26 cellular contexts compared by ENCODE assay signal in genomic region chr1:186275818-186276217, GRCh38. TPM values are rescaled to one million over a fixed set of nuclear protein-coding genes. Genes with fewer than 3 reads are reported as not detected.
A peak's percentile ranks its signal among the peaks of the same experiment; 100 is the strongest.
DNase-seq lines count a peak whose midpoint lies in the region; FAIRE-seq and TF ChIP-seq lines count a peak whose summit lies in the region.
"Had no signal": no experiment of that assay in that cellular context is flagged by ENCODE, and none has a peak within 500 bp of the region (broad histone marks: within the 10 kb centered on the region; RNA-seq: fewer than 3 reads in every experiment).

No MANE protein-coding gene starts in this region.

- H3K9me3 Mint-ChIP-seq in activated naive CD4-positive, alpha-beta T cell treated with anti-CD3 and anti-CD28 coated beads for 36 hours = no peaks in the 10 kb centered on the region
- H3K9me3 Mint-ChIP-seq in activated naive CD4-positive, alpha-beta T cell treated with anti-CD3 and anti-CD28 coated beads, Interleukin-2, amount 10 ng/mL, durations not matched to agents 7 days and 5 days = no peaks in the 10 kb centered on the region
- no peaks in the 10 kb centered on the region for H3K9me3 Mint-ChIP-seq in type B pancreatic cell
- H3K9me3 Mint-ChIP-seq: CD14-positive monocyte; CD8-positive, alpha-beta memory T cell had no signal

- TF ChIP-seq CTCF in fibroblast of mammary gland (conservative IDR thresholded peaks at IDR 0.05; ENCODE audit: control insufficient read depth, insufficient read depth, low read depth, low read length) (no peak), type B pancreatic cell (conservative IDR thresholded peaks at IDR 0.05) (no peak)

- no peak overlapping the region for H2BK5ac ChIP-seq in trophoblast cell (ENCODE audit: low read depth, low read length, poor library complexity)

- no peaks in the 10 kb centered on the region for H3K9me2 ChIP-seq in GM23248 (ENCODE audit: insufficient read depth)

- intact Hi-C loops in activated naive CD4-positive, alpha-beta T cell treated with anti-CD3 and anti-CD28 coated beads for 36 hours (cut with micrococcal nuclease) = no loop called here
- intact Hi-C loops in posterior vena cava (cut with DNase I) = no loop called here

- H3K4me2 ChIP-seq in GM23248 (ENCODE audit: unreplicated experiment) (no peak overlapping the region), trophoblast cell (ENCODE audit: low read length) (no peak overlapping the region)

- H3K4me3 ChIP-seq in GM23248 (no peak overlapping the region), fibroblast of mammary gland (ENCODE audit: control insufficient read depth, low read depth, low read length) (no peak overlapping the region), trophoblast cell (ENCODE audit: low read depth, low read length) (no peak overlapping the region)
- H3K4me3 ChIP-seq: SJCRH30 had no signal

- no peaks in the 10 kb centered on the region for H3K79me2 ChIP-seq in GM23248 (ENCODE audit: insufficient read depth)
- no peaks in the 10 kb centered on the region for H3K79me2 ChIP-seq in trophoblast cell (ENCODE audit: control insufficient read depth, insufficient read depth, low read length, poor library complexity)

- H3F3A ChIP-seq in GM23248 (ENCODE audit: insufficient read depth) = no peaks in the 10 kb centered on the region

- no peak overlapping the region for H3K27ac ChIP-seq in GM23248
- no peak overlapping the region for H3K27ac ChIP-seq in trophoblast cell (ENCODE audit: low read depth, low read length)
- H3K27ac ChIP-seq: HL-60, SJCRH30 had no signal

- H3K36me3 Mint-ChIP-seq in activated naive CD4-positive, alpha-beta T cell treated with anti-CD3 and anti-CD28 coated beads for 36 hours (ENCODE audit: low read depth) = no peaks in the 10 kb centered on the region
- no peaks in the 10 kb centered on the region for H3K36me3 Mint-ChIP-seq in activated naive CD4-positive, alpha-beta T cell treated with anti-CD3 and anti-CD28 coated beads, Interleukin-2, amount 10 ng/mL, durations not matched to agents 7 days and 5 days
- no peaks in the 10 kb centered on the region for H3K36me3 Mint-ChIP-seq in type B pancreatic cell
- H3K36me3 Mint-ChIP-seq: CD14-positive monocyte; CD8-positive, alpha-beta memory T cell had no signal

- no peaks in the 10 kb centered on the region for H3K27me3 Mint-ChIP-seq in activated naive CD4-positive, alpha-beta T cell treated with anti-CD3 and anti-CD28 coated beads for 36 hours (ENCODE audit: low read depth)
- peaks cover 3% of the 10 kb centered on the region for H3K27me3 Mint-ChIP-seq in activated naive CD4-positive, alpha-beta T cell treated with anti-CD3 and anti-CD28 coated beads, Interleukin-2, amount 10 ng/mL, durations not matched to agents 7 days and 5 days
- H3K27me3 Mint-ChIP-seq in type B pancreatic cell = no peaks in the 10 kb centered on the region

- H3K9me3 ChIP-seq in GM23248 (ENCODE audit: low read depth) (no peaks in the 10 kb centered on the region), trophoblast cell (ENCODE audit: insufficient read depth, low read depth, low read length) (no peaks in the 10 kb centered on the region)
- H3K9me3 ChIP-seq: BE2C, SJCRH30 had no signal

- no peak overlapping the region for H3K14ac ChIP-seq in trophoblast cell (ENCODE audit: low read length)

- peak overlapping the region; percentile 51 for H3K27ac Mint-ChIP-seq in activated naive CD4-positive, alpha-beta T cell treated with anti-CD3 and anti-CD28 coated beads for 36 hours
- no peak overlapping the region for H3K27ac Mint-ChIP-seq in activated naive CD4-positive, alpha-beta T cell treated with anti-CD3 and anti-CD28 coated beads, Interleukin-2, amount 10 ng/mL, durations not matched to agents 7 days and 5 days
- peak overlapping the region; percentile 11 for H3K27ac Mint-ChIP-seq in type B pancreatic cell
- H3K27ac Mint-ChIP-seq: CD8-positive, alpha-beta memory T cell had no signal

- 22 to 24% methylated on average over 2 of the region's 2 CpGs for WGBS in GM23248 (ENCODE audit: low coverage in 1 of 2, low lambda C conversion rate in 2 of 2, missing lambda C conversion rate in 2 of 2), 2 experiments
- no CpG with 5 or more reads among the region's 2 CpGs for WGBS in trophoblast cell (ENCODE audit: extremely low coverage, insufficient coverage, insufficient read length)

- no peak overlapping the region for H4K12ac ChIP-seq in trophoblast cell (ENCODE audit: low read depth, low read length)

- no peak overlapping the region for H3K23ac ChIP-seq in trophoblast cell (ENCODE audit: low read length)

- H2AFZ ChIP-seq in GM23248 (peak overlapping the region; percentile 72), trophoblast cell (ENCODE audit: insufficient read depth, low read length, poor library complexity) (no peak overlapping the region)

- H4K20me1 ChIP-seq in GM23248 (ENCODE audit: insufficient read depth) = no peaks in the 10 kb centered on the region

- DNase-seq in activated naive CD4-positive, alpha-beta T cell treated with anti-CD3 and anti-CD28 coated beads for 36 hours = no peak
- DNase-seq in activated naive CD4-positive, alpha-beta T cell treated with anti-CD3 and anti-CD28 coated beads, Interleukin-2, amount 10 ng/mL, durations not matched to agents 7 days and 5 days = no peak
- DNase-seq in GM23248 (peak; percentile 32), fibroblast of mammary gland (ENCODE audit: low read depth) (peak; percentile 30), type B pancreatic cell (ENCODE audit: extremely low spot score, unreplicated experiment) (no peak), trophoblast cell (no peak), posterior vena cava (ENCODE audit: low spot score) (no peak), RCC 7860 (ENCODE audit: low spot score) (no peak)
- DNase-seq: BE2C; CD8-positive, alpha-beta memory T cell; DMS79 treated with DMSO at 0.1 percent for 48 hours; GF-D8; NCI-H1092 treated with DMSO at 0.1 percent for 48 hours; NCI-H1436 treated with DMSO at 0.1 percent for 48 hours; NCI-H187 treated with DMSO at 0.1 percent for 48 hours; NCI-H2107; NCI-H524; NCI-H774; PC-3; SJCRH30 had no signal

- H3K4me1 ChIP-seq in GM23248 (ENCODE audit: insufficient read depth) (no peaks in the 10 kb centered on the region), trophoblast cell (ENCODE audit: control insufficient read depth in 1 of 2, insufficient read depth in 2 of 2, low read length in 2 of 2) (no peaks in the 10 kb centered on the region)
- H3K4me1 ChIP-seq: BE2C, SJCRH30 had no signal

- H3K36me3 ChIP-seq in GM23248 (ENCODE audit: low read depth) (no peaks in the 10 kb centered on the region; the same call in 1 of the 2 replicates), trophoblast cell (ENCODE audit: control insufficient read depth in 1 of 2, insufficient read depth in 2 of 2, low read length in 2 of 2) (no peaks in the 10 kb centered on the region)
- H3K36me3 ChIP-seq: BE2C, SJCRH30 had no signal

- no peaks in the 10 kb centered on the region for H3K79me1 ChIP-seq in trophoblast cell (ENCODE audit: low read length)

- no peak overlapping the region for H2BK12ac ChIP-seq in trophoblast cell (ENCODE audit: low read length)

- H3K9ac ChIP-seq in GM23248 (no peak overlapping the region), trophoblast cell (ENCODE audit: low read length) (no peak overlapping the region)

- no peak overlapping the region for H3K18ac ChIP-seq in trophoblast cell (ENCODE audit: low read length)

- CTCF ChIA-PET in activated naive CD4-positive, alpha-beta T cell treated with anti-CD3 and anti-CD28 coated beads for 36 hours (lab: Charles Lee) = interaction anchor here (0.6 to 4.2 kb wide), 13 partner anchors 9 to 270 kb away, joined by 4 to 31 read pairs (median 5); partner anchors contain the start of genes ODR4, PRG4 and TPR
- CTCF ChIA-PET in activated naive CD4-positive, alpha-beta T cell treated with anti-CD3 and anti-CD28 coated beads, Interleukin-2, amount 10 ng/mL, durations not matched to agents 7 days and 5 days (lab: Charles Lee) = interaction anchor here (1.1 to 3.9 kb wide), 2 partner anchors 20 to 49 kb away, joined by 4 to 37 read pairs; no protein-coding TSS in a partner anchor

- no peak for FAIRE-seq in RCC 7860 (lab: Jason Lieb, UNC)
- FAIRE-seq: GM12892 had no signal

- H4K8ac ChIP-seq in trophoblast cell (ENCODE audit: low read depth, low read length) = no peak overlapping the region

- no peak overlapping the region for H4K91ac ChIP-seq in trophoblast cell (ENCODE audit: low read depth, low read length)

- H2BK120ac ChIP-seq in trophoblast cell (ENCODE audit: insufficient read depth, low read length, poor library complexity) = no peak overlapping the region

- no peak overlapping the region for H2AK5ac ChIP-seq in trophoblast cell (ENCODE audit: low read length)

- H3K4ac ChIP-seq in trophoblast cell (ENCODE audit: low read depth, low read length) = no peak overlapping the region

- in situ Hi-C loops in GM23248 (cut with MboI) = no loop called here

- H3K4me1 Mint-ChIP-seq in activated naive CD4-positive, alpha-beta T cell treated with anti-CD3 and anti-CD28 coated beads for 36 hours (ENCODE audit: low read depth) = peaks cover 56% of the 10 kb centered on the region
- H3K4me1 Mint-ChIP-seq in activated naive CD4-positive, alpha-beta T cell treated with anti-CD3 and anti-CD28 coated beads, Interleukin-2, amount 10 ng/mL, durations not matched to agents 7 days and 5 days = peaks cover 17% of the 10 kb centered on the region
- H3K4me1 Mint-ChIP-seq in type B pancreatic cell (ENCODE audit: unreplicated experiment) = peaks cover 16% of the 10 kb centered on the region
- H3K4me1 Mint-ChIP-seq: CD8-positive, alpha-beta memory T cell had no signal

- H3K27me3 ChIP-seq in GM23248 (replicated peaks; ENCODE audit: insufficient read depth) = no peaks in the 10 kb centered on the region
- no peaks in the 10 kb centered on the region for H3K27me3 ChIP-seq in trophoblast cell (ENCODE audit: insufficient read depth, low read length)
- H3K27me3 ChIP-seq: BE2C, SJCRH30 had no signal

- no peak overlapping the region for H3K4me3 Mint-ChIP-seq in activated naive CD4-positive, alpha-beta T cell treated with anti-CD3 and anti-CD28 coated beads for 36 hours
- H3K4me3 Mint-ChIP-seq in activated naive CD4-positive, alpha-beta T cell treated with anti-CD3 and anti-CD28 coated beads, Interleukin-2, amount 10 ng/mL, durations not matched to agents 7 days and 5 days = no peak overlapping the region
- no peak overlapping the region for H3K4me3 Mint-ChIP-seq in type B pancreatic cell
- H3K4me3 Mint-ChIP-seq: CD14-positive monocyte; CD8-positive, alpha-beta memory T cell had no signal

RNA-seq across cellular contexts. Expression of gene PRG4, which starts 20.3 kb away (rescaled TPM):
- total RNA-seq in activated naive CD4-positive, alpha-beta T cell treated with anti-CD3 and anti-CD28 coated beads for 36 hours = 10 to 100 TPM; 83.8 to 86.8 TPM
- total RNA-seq in GM23248 (2014; rRNA removed; shearing (Covaris generic)) = not detected in 2 replicates
- polyA plus RNA-seq in GM23248 (2016; fragmentation: Nextera tagmentation; extraction: Ambion mirVana) = 0.06 and 0.08 TPM in 2 replicates
- not detected in 2 replicates for total RNA-seq in type B pancreatic cell (ENCODE audit: low replicate concordance)
- 0.01 TPM in 1 of 2 replicates, not detected in the other for polyA plus RNA-seq in trophoblast cell (2013)
- total RNA-seq in posterior vena cava = 10 to 100 TPM in 1 of 2 donors, 1 to 10 TPM in 1; 8.6 to 16.5 TPM
- total RNA-seq: A172, H4, PC-3, RPMI7951 had no signal
- polyA plus RNA-seq: CD14-positive monocyte had no signal

Comparison
In these comparisons a context has a peak if more than half of its experiments do, and no peak if none do; other contexts are left out.
1. DNase-seq: peak in GM23248 (single experiment) and fibroblast of mammary gland (single experiment); none in activated naive CD4-positive, alpha-beta T cell treated with anti-CD3 and anti-CD28 coated beads for 36 hours (single experiment), activated naive CD4-positive, alpha-beta T cell treated with anti-CD3 and anti-CD28 coated beads, Interleukin-2, amount 10 ng/mL, durations not matched to agents 7 days and 5 days (single experiment), type B pancreatic cell (single experiment), trophoblast cell (0 of 2), posterior vena cava (single experiment) and RCC 7860 (single experiment).